8 cellular contexts compared by ENCODE assay signal in genomic region chr18:54358495-54358793, GRCh38. TPM values are rescaled to one million over a fixed set of nuclear protein-coding genes. Genes with fewer than 3 reads are reported as not detected.
DNase-seq lines count a peak whose midpoint lies in the region; ATAC-seq and TF ChIP-seq lines count a peak whose summit lies in the region.

No MANE protein-coding gene starts in this region.

- peaks cover 5% of the 10 kb centered on the region for H3F3A ChIP-seq in SK-N-SH (replicated peaks; ENCODE audit: insufficient read depth)

- no peak for TF ChIP-seq CTCF in SK-N-SH (IDR thresholded peaks at IDR 0.05)
- no peak for TF ChIP-seq CTCF in neutrophil (IDR thresholded peaks at IDR 0.05)

- H3K9me3 ChIP-seq in SK-N-SH (no peaks in the 10 kb centered on the region), neutrophil (no peaks in the 10 kb centered on the region)

- peak overlapping the region; percentile 58 to 93; a peak in 2 of 4 replicates for H3K27ac ChIP-seq in SK-N-SH (ENCODE audit: low read depth in 2 of 2, low read length in 1 of 2)
- H3K27ac ChIP-seq in neutrophil, result peak overlapping the region; percentile 60

- H4K20me1 ChIP-seq in SK-N-SH (ENCODE audit: insufficient read depth), result no peaks in the 10 kb centered on the region

- H3K79me2 ChIP-seq in SK-N-SH (ENCODE audit: insufficient read depth), result peaks cover 17% of the 10 kb centered on the region

- H3K36me3 ChIP-seq in SK-N-SH (replicated peaks in 1 of 2; ENCODE audit: control insufficient read depth in 1 of 2, insufficient read depth in 2 of 2, low read length in 1 of 2) (peaks cover 0 to 13% of the 10 kb centered on the region in 2 experiments), neutrophil (no peaks in the 10 kb centered on the region)

- H3K36me3 Mint-ChIP-seq in T-helper 2 cell treated with Interferon-gamma antibody and Interleukin-4, amounts not matched to agents 5 μg/mL and 100 μg/mL, for 36 hours (ENCODE audit: low read depth), result peaks cover 19% of the 10 kb centered on the region

- peak overlapping the region; percentile 96 for H3K4me3 Mint-ChIP-seq in T-helper 2 cell treated with Interferon-gamma antibody and Interleukin-4, amounts not matched to agents 5 μg/mL and 100 μg/mL, for 36 hours

- peak overlapping the region; percentile 98 for H2AFZ ChIP-seq in SK-N-SH (ENCODE audit: low read depth)

- peaks cover 4% of the 10 kb centered on the region for H3K27me3 Mint-ChIP-seq in T-helper 2 cell treated with Interferon-gamma antibody and Interleukin-4, amounts not matched to agents 5 μg/mL and 100 μg/mL, for 36 hours (ENCODE audit: low read depth)

- WGBS in SK-N-SH (ENCODE audit: low lambda C conversion rate), result 2% methylated on average over 15 of the region's 15 CpGs

- no peaks in the 10 kb centered on the region for H3K9me3 Mint-ChIP-seq in T-helper 2 cell treated with Interferon-gamma antibody and Interleukin-4, amounts not matched to agents 5 μg/mL and 100 μg/mL, for 36 hours

- H3K4me2 ChIP-seq in SK-N-SH, result peak overlapping the region; percentile 79

- CTCF ChIA-PET in SK-N-SH (lab: Yijun Ruan, JAX), result interaction anchor here (0.7 to 3.5 kb wide), 4 partner anchors 26 to 313 kb away, joined by 3 to 12 read pairs (median 6); no protein-coding TSS in a partner anchor

- no peak for TF ChIP-seq RAD21 in SK-N-SH (IDR thresholded peaks at IDR 0.05; ENCODE audit: low read length)

- peak overlapping the region; percentile 73 for H3K9ac ChIP-seq in SK-N-SH

- H3K4me1 Mint-ChIP-seq in T-helper 2 cell treated with Interferon-gamma antibody and Interleukin-4, amounts not matched to agents 5 μg/mL and 100 μg/mL, for 36 hours (ENCODE audit: low read depth), result peaks cover 23% of the 10 kb centered on the region

- peak; percentile 11 for ATAC-seq in HG02763 (IDR thresholded peaks at IDR 0.05; ENCODE audit: unreplicated experiment)
- no peak for ATAC-seq in HG03135 (IDR thresholded peaks at IDR 0.05; ENCODE audit: unreplicated experiment)

- H3K4me1 ChIP-seq in SK-N-SH (ENCODE audit: control insufficient read depth in 1 of 2, insufficient read depth in 2 of 2, low read depth in 1 of 2, low read length in 1 of 2) (no peaks in the 10 kb centered on the region; a peak in 2 of 4 replicates), neutrophil (ENCODE audit: control insufficient read depth in 1 of 2, insufficient read depth in 1 of 2, low read depth in 1 of 2, low read length in 1 of 2) (peaks cover 15 to 26% of the 10 kb centered on the region in 2 experiments)

- H3K27me3 ChIP-seq in SK-N-SH (ENCODE audit: insufficient read depth) (no peaks in the 10 kb centered on the region), neutrophil (peaks cover 17% of the 10 kb centered on the region)

- peak overlapping the region; percentile 97 for H3K27ac Mint-ChIP-seq in T-helper 2 cell treated with Interferon-gamma antibody and Interleukin-4, amounts not matched to agents 5 μg/mL and 100 μg/mL, for 36 hours

- POLR2A ChIA-PET in SK-N-SH (lab: Yijun Ruan, JAX), result no interaction called here

- DNase-seq in T-helper 2 cell treated with Interferon-gamma antibody and Interleukin-4, amounts not matched to agents 5 μg/mL and 100 μg/mL, for 36 hours (ENCODE audit: low spot score), result no peak
- DNase-seq in T-helper 2 cell, result no peak
- no peak for DNase-seq in SK-N-SH
- DNase-seq in fibroblast of the conjunctiva (ENCODE audit: low read depth), result peak; percentile 1
- DNase-seq in UCSD-AML1 (lab: John Stamatoyannopoulos, UW; ENCODE audit: unreplicated experiment), result no peak

- H3K9me2 ChIP-seq in SK-N-SH, result no peaks in the 10 kb centered on the region

- no peak for TF ChIP-seq EP300 in SK-N-SH (IDR thresholded peaks at IDR 0.05; ENCODE audit: borderline replicate concordance in 1 of 2, low read depth in 1 of 2, low read length in 1 of 2)

- H3K4me3 ChIP-seq in SK-N-SH (ENCODE audit: low read depth in 2 of 2, low read length in 1 of 2), result peak overlapping the region; percentile 66 to 84
- peak overlapping the region; percentile 62 to 78 for H3K4me3 ChIP-seq in neutrophil (ENCODE audit: low read depth in 1 of 2, low read length in 1 of 2)

TF ChIP-seq in SK-N-SH, 30 proteins besides CTCF, POLR2A, EP300 and RAD21:
- no peak for TF ChIP-seq NFIC (IDR thresholded peaks at IDR 0.05; ENCODE audit: borderline replicate concordance)
- no peak for TF ChIP-seq SIN3A (IDR thresholded peaks at IDR 0.05; ENCODE audit: borderline replicate concordance, low read depth, low read length)
- no peak for TF ChIP-seq TCF12 (IDR thresholded peaks at IDR 0.05)
- no peak for TF ChIP-seq RXRA (IDR thresholded peaks at IDR 0.05; ENCODE audit: borderline replicate concordance, low read depth)
- TF ChIP-seq FOXM1 (IDR thresholded peaks at IDR 0.05; ENCODE audit: low read depth), result no peak
- no peak for TF ChIP-seq TAF1 (IDR thresholded peaks at IDR 0.05; ENCODE audit: borderline replicate concordance, low read depth, low read length)
- no peak for TF ChIP-seq MEF2A (IDR thresholded peaks at IDR 0.05; ENCODE audit: borderline replicate concordance, low read depth)
- no peak for TF ChIP-seq YY1 (IDR thresholded peaks at IDR 0.05; ENCODE audit: low read depth)
- no peak for TF ChIP-seq NRF1 (IDR thresholded peaks at IDR 0.05; ENCODE audit: low read depth, low read length)
- TF ChIP-seq EZH2phosphoT487 (IDR thresholded peaks at IDR 0.05; ENCODE audit: borderline replicate concordance, low read depth), result no peak
- no peak for TF ChIP-seq CHD2 (IDR thresholded peaks at IDR 0.05; ENCODE audit: low read length, partially characterized antibody)
- TF ChIP-seq, protein P1, sequence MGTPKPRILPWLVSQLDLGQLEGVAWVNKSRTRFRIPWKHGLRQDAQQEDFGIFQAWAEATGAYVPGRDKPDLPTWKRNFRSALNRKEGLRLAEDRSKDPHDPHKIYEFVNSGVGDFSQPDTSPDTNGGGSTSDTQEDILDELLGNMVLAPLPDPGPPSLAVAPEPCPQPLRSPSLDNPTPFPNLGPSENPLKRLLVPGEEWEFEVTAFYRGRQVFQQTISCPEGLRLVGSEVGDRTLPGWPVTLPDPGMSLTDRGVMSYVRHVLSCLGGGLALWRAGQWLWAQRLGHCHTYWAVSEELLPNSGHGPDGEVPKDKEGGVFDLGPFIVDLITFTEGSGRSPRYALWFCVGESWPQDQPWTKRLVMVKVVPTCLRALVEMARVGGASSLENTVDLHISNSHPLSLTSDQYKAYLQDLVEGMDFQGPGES (IDR thresholded peaks at IDR 0.05; ENCODE audit: low read depth, low read length), result no peak
- TF ChIP-seq MXI1 (IDR thresholded peaks at IDR 0.05; ENCODE audit: low read depth, low read length), result no peak
- no peak for TF ChIP-seq GATA2 (CRISPR knock-in tag; IDR thresholded peaks at IDR 0.05)
- TF ChIP-seq JUND (IDR thresholded peaks at IDR 0.05), result no peak
- TF ChIP-seq, protein P2, sequence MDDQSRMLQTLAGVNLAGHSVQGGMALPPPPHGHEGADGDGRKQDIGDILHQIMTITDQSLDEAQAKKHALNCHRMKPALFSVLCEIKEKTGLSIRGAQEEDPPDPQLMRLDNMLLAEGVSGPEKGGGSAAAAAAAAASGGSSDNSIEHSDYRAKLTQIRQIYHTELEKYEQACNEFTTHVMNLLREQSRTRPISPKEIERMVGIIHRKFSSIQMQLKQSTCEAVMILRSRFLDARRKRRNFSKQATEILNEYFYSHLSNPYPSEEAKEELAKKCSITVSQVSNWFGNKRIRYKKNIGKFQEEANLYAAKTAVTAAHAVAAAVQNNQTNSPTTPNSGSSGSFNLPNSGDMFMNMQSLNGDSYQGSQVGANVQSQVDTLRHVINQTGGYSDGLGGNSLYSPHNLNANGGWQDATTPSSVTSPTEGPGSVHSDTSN (IDR thresholded peaks at IDR 0.05), result no peak
- TF ChIP-seq RFX5 (IDR thresholded peaks at IDR 0.05; ENCODE audit: low read length), result no peak
- no peak for TF ChIP-seq SMC3 (IDR thresholded peaks at IDR 0.05; ENCODE audit: low read depth, low read length)

RNA-seq across cellular contexts. Expression of gene C18orf54, which starts 0.7 kb away (rescaled TPM):
- 0.68 and 0.76 TPM in 2 replicates for polyA plus RNA-seq in SK-N-SH (2012; rRNA removed)
- polyA plus RNA-seq in SK-N-SH (2012; cell fraction: cytosol; rRNA removed), result 1.4 TPM in 2 replicates
- polyA plus RNA-seq in SK-N-SH (2012; cell fraction: nucleus; rRNA removed), result 0.41 and 1.0 TPM in 2 replicates

RNA-seq across cellular contexts. Expression of gene STARD6, which starts 0.8 kb away (rescaled TPM):
- not detected in 2 replicates for polyA plus RNA-seq in SK-N-SH (2012; rRNA removed)
- polyA plus RNA-seq in SK-N-SH (2012; cell fraction: cytosol; rRNA removed), result 0.01 and 0.12 TPM in 2 replicates
- not detected in 2 replicates for polyA plus RNA-seq in SK-N-SH (2012; cell fraction: nucleus; rRNA removed)
